15 cellular contexts compared by ENCODE assay signal in the genomic region with DNA sequence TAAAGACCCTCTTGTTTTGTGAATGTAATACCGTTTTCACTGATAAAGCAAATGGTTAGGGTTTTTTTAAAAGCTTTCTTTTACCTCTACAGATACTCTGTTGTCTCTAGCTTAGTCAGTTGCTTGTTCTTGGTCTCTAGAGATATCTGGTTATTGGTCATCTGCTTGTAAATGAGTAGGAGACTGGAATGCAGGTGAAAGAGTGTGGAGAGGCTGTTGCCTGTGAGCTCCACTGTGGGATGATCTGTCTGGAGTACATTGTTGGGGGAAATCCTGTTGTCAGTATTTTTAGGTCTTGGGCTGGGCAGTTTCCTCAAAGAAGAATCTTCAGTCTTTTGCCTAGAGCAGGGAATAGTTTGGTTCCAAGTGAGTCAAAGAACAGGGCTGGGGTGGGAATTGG.
DNase-seq lines count a peak whose midpoint lies in the region; ATAC-seq and TF ChIP-seq lines count a peak whose summit lies in the region.
"Had no signal": no experiment of that assay in that cellular context is flagged by ENCODE, and none has a peak within 500 bp of the region (broad histone marks: within the 10 kb centered on the region; RNA-seq: fewer than 3 reads in every experiment).

No MANE protein-coding gene starts in this region.

- intact Hi-C loops in CD4-positive, alpha-beta T cell (cut with DNase I, micrococcal nuclease), result loop anchor here in 1 of 2 experiments (2.0 kb wide), 1 partner anchor 18 kb away; no protein-coding TSS in a partner anchor
- intact Hi-C loops in natural killer cell (cut with micrococcal nuclease), result no loop called here

- no peak overlapping the region for H3K27ac ChIP-seq in CD4-positive, alpha-beta T cell (ENCODE audit: low read depth, low read length)

- H3K9me3 Mint-ChIP-seq in CD4-positive, alpha-beta T cell, result no peaks in the 10 kb centered on the region
- no peaks in the 10 kb centered on the region for H3K9me3 Mint-ChIP-seq in activated naive CD4-positive, alpha-beta T cell treated with anti-CD3 and anti-CD28 coated beads, Interleukin-2, amount 50 U/mL, for 72 hours
- no peaks in the 10 kb centered on the region for H3K9me3 Mint-ChIP-seq in natural killer cell
- H3K9me3 Mint-ChIP-seq: GM23338 had no signal

- H3K27ac Mint-ChIP-seq in CD4-positive, alpha-beta T cell, result peak overlapping the region; percentile 13
- peak overlapping the region; percentile 42 to 66 for H3K27ac Mint-ChIP-seq in activated naive CD4-positive, alpha-beta T cell treated with anti-CD3 and anti-CD28 coated beads, Interleukin-2, amount 50 U/mL, for 72 hours
- peak overlapping the region; percentile 4 to 51 for H3K27ac Mint-ChIP-seq in natural killer cell
- H3K27ac Mint-ChIP-seq: GM23338, progenitor cell of endocrine pancreas had no signal

- H3K4me1 Mint-ChIP-seq in CD4-positive, alpha-beta T cell (ENCODE audit: low read depth), result peaks cover 57% of the 10 kb centered on the region
- H3K4me1 Mint-ChIP-seq in natural killer cell, result peaks cover 10 to 28% of the 10 kb centered on the region in 2 donors
- H3K4me1 Mint-ChIP-seq: GM23338 had no signal

- peaks cover 97% of the 10 kb centered on the region for H3K36me3 Mint-ChIP-seq in CD4-positive, alpha-beta T cell (ENCODE audit: low read depth)
- peaks cover 13 to 48% of the 10 kb centered on the region in 2 donors for H3K36me3 Mint-ChIP-seq in activated naive CD4-positive, alpha-beta T cell treated with anti-CD3 and anti-CD28 coated beads, Interleukin-2, amount 50 U/mL, for 72 hours
- H3K36me3 Mint-ChIP-seq in natural killer cell, result peaks cover 39% of the 10 kb centered on the region

- no peak for TF ChIP-seq CTCF in CD4-positive, alpha-beta T cell (IDR thresholded peaks at IDR 0.05)
- TF ChIP-seq CTCF in natural killer cell (IDR thresholded peaks at IDR 0.05) (no peak), omental fat pad (IDR thresholded peaks at IDR 0.05) (no peak)

- H3K27me3 ChIP-seq in CD4-positive, alpha-beta T cell (ENCODE audit: control insufficient read depth, insufficient read depth, low read length), result no peaks in the 10 kb centered on the region

- H3K9me3 ChIP-seq in CD4-positive, alpha-beta T cell (ENCODE audit: control insufficient read depth, low read length), result no peaks in the 10 kb centered on the region

- peak overlapping the region; percentile 32 for H3K4me3 Mint-ChIP-seq in CD4-positive, alpha-beta T cell
- no peak overlapping the region for H3K4me3 Mint-ChIP-seq in natural killer cell
- H3K4me3 Mint-ChIP-seq: GM23338 had no signal

- POLR2A ChIA-PET in CD4-positive, alpha-beta T cell (lab: Charles Lee), result interaction anchor here (1.4 kb wide), 1 partner anchor 13 kb away, joined by 3 read pairs; no protein-coding TSS in a partner anchor

- CTCF ChIA-PET in CD4-positive, alpha-beta T cell (lab: Charles Lee), result no interaction called here

- no peak for DNase-seq in CD4-positive, alpha-beta T cell
- DNase-seq in EH (ENCODE audit: low read depth) (peak; percentile 3), natural killer cell (no peak), UCSD-AML1 (lab: John Stamatoyannopoulos, UW; ENCODE audit: unreplicated experiment) (no peak), omental fat pad (ENCODE audit: low spot score) (no peak)
- no peak for DNase-seq in activated naive CD4-positive, alpha-beta T cell treated with anti-CD3 and anti-CD28 coated beads, Interleukin-2, amount 50 U/mL, for 72 hours (ENCODE audit: low spot score in 2 of 2)
- DNase-seq: activated gamma-delta T cell, DND-41, NCI-H187, NCI-H510A, SIG-M5, T-helper 9 cell had no signal

- no peaks in the 10 kb centered on the region for H3K27me3 Mint-ChIP-seq in CD4-positive, alpha-beta T cell
- no peaks in the 10 kb centered on the region for H3K27me3 Mint-ChIP-seq in natural killer cell (ENCODE audit: low read depth in 2 of 2)
- H3K27me3 Mint-ChIP-seq: progenitor cell of endocrine pancreas had no signal

- no peak for ATAC-seq in CD4-positive, alpha-beta T cell (ENCODE audit: poor library complexity)
- ATAC-seq in activated naive CD4-positive, alpha-beta T cell treated with anti-CD3 and anti-CD28 coated beads, Interleukin-2, amount 50 U/mL, for 72 hours, result peak in 1 of 2 donors; percentile 58
- ATAC-seq in natural killer cell (no peak), omental fat pad (ENCODE audit: low FRiP score) (no peak), GM19351 (IDR thresholded peaks at IDR 0.05; ENCODE audit: unreplicated experiment) (no peak)
- ATAC-seq: GM23338 had no signal
